In the genomic region with DNA sequence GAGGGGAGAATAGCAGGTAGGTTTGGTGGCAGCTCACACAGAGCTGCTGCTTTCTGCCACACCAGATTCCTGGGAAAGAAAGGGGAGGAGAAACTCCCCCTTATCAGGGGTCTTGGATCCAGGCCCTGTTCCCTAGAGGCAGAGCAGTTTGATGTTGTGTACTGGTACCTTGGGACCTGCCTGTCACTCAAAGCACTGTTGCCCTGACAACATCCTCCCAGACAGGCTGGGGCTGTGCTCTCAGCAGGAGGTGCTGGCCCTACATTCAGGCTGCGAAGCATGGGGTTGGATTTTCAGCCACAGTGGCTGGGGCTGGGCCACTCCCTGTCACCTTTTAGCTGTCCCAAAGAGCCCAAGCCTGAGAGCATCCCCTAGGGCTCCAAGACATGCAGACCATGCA, we compare ENCODE assay signal across 20 cellular contexts.
A peak's percentile ranks its signal among the peaks of the same experiment; 100 is the strongest.
DNase-seq lines count a peak whose midpoint lies in the region; ATAC-seq and TF ChIP-seq lines count a peak whose summit lies in the region.
"Had no signal": no experiment of that assay in that cellular context is flagged by ENCODE, and none has a peak within 500 bp of the region (broad histone marks: within the 10 kb centered on the region; RNA-seq: fewer than 3 reads in every experiment).

No MANE protein-coding gene starts in this region.

- H2BK15ac ChIP-seq in neuronal stem cell (ENCODE audit: low read length): no peak overlapping the region

- H4K20me1 ChIP-seq in smooth muscle cell (ENCODE audit: low read depth): no peaks in the 10 kb centered on the region

- no peaks in the 10 kb centered on the region for H3F3A ChIP-seq in smooth muscle cell (ENCODE audit: low read depth)

- no peaks in the 10 kb centered on the region for H3K79me2 ChIP-seq in smooth muscle cell (ENCODE audit: low read depth)

- no peak for ATAC-seq in HG03354 (IDR thresholded peaks at IDR 0.05; ENCODE audit: poor library complexity, severe bottlenecking, unreplicated experiment)
- ATAC-seq: activated T-cell treated with anti-CD3 and anti-CD28 coated beads, Interleukin-2, amount 50 U/mL, for 4 hours; right cardiac atrium had no signal

- H3K27me3 Mint-ChIP-seq in brain: peaks cover 3% of the 10 kb centered on the region

- H3K14ac ChIP-seq in neuronal stem cell (ENCODE audit: low read length): no peak overlapping the region

- H2BK120ac ChIP-seq in neuronal stem cell (ENCODE audit: low read depth, low read length): no peak overlapping the region

- H3K4me3 ChIP-seq in neuronal stem cell (ENCODE audit: low read length in 2 of 2) (no peak overlapping the region), smooth muscle cell (no peak overlapping the region)
- H3K4me3 ChIP-seq: spleen, transverse colon had no signal

- H3K4me1 ChIP-seq in neuronal stem cell (ENCODE audit: control insufficient read depth in 2 of 2, insufficient read depth in 1 of 2, low read depth in 1 of 2, low read length in 2 of 2): peaks cover 0 to 11% of the 10 kb centered on the region in 2 donors
- H3K4me1 ChIP-seq in smooth muscle cell (ENCODE audit: low read depth): peaks cover 8% of the 10 kb centered on the region
- H3K4me1 ChIP-seq: spleen, transverse colon had no signal

- H3K27ac Mint-ChIP-seq in brain: peak overlapping the region in 3 of 5 experiments; percentile 48 to 78 (median 48)
- H3K27ac Mint-ChIP-seq: CD4-positive, alpha-beta T cell had no signal

- H2AFZ ChIP-seq in neuronal stem cell (ENCODE audit: low read length) (no peak overlapping the region), smooth muscle cell (ENCODE audit: low read depth) (no peak overlapping the region)

- no peak overlapping the region for H2AK5ac ChIP-seq in neuronal stem cell (ENCODE audit: low read depth, low read length)

- H3K36me3 Mint-ChIP-seq in brain: no peaks in the 10 kb centered on the region

- H3K18ac ChIP-seq in neuronal stem cell (ENCODE audit: low read length): no peak overlapping the region

- no peak overlapping the region for H3K4me2 ChIP-seq in neuronal stem cell (ENCODE audit: insufficient read depth, low read length, poor library complexity, severe bottlenecking)
- no peak overlapping the region for H3K4me2 ChIP-seq in smooth muscle cell

- H4K91ac ChIP-seq in neuronal stem cell (ENCODE audit: low read depth, low read length, poor library complexity): no peak overlapping the region

- H3K9ac ChIP-seq in neuronal stem cell (ENCODE audit: low read depth, low read length, poor library complexity) (no peak overlapping the region), smooth muscle cell (ENCODE audit: low read depth) (no peak overlapping the region)

- DNase-seq in NCI-H146 (lab: John Stamatoyannopoulos, UW) (peak; percentile 4), NCI-H146 treated with DMSO at 0.1 percent for 48 hours (lab: John Stamatoyannopoulos, UW; ENCODE audit: unreplicated experiment) (no peak), NCI-H2227 (lab: John Stamatoyannopoulos, UW; ENCODE audit: unreplicated experiment) (peak; percentile 67), neuronal stem cell (ENCODE audit: low spot score) (peak; percentile 43), D341Med (ENCODE audit: low spot score) (no peak), smooth muscle cell (lab: John Stamatoyannopoulos, UW; ENCODE audit: unreplicated experiment) (no peak)
- DNase-seq: activated CD4-positive, alpha-beta T cell treated with anti-CD3 and anti-CD28 coated beads, Interleukin-2, amount 50 U/mL, for 1 hour; activated gamma-delta T cell treated with Interleukin-2 at 50 U/mL for 16 hours; activated T-cell treated with anti-CD3 and anti-CD28 coated beads, Interleukin-2, amount 50 U/mL, for 4 hours; CD4-positive, alpha-beta T cell; EL; NCI-H1092; NCI-H774; nephron progenitor cell; right cardiac atrium; spleen; transverse colon had no signal

- no peak overlapping the region for H3K23ac ChIP-seq in neuronal stem cell (ENCODE audit: low read depth, low read length, poor library complexity)

- H3K36me3 ChIP-seq in neuronal stem cell (replicated peaks in 1 of 2; ENCODE audit: control insufficient read depth in 2 of 2, insufficient read depth in 2 of 2, low read length in 2 of 2): no peaks in the 10 kb centered on the region
- no peaks in the 10 kb centered on the region for H3K36me3 ChIP-seq in smooth muscle cell (ENCODE audit: low read depth)
- H3K36me3 ChIP-seq: spleen, transverse colon had no signal

- TF ChIP-seq CTCF in brain (conservative IDR thresholded peaks at IDR 0.05) (no peak), smooth muscle cell (IDR thresholded peaks at IDR 0.05; ENCODE audit: borderline replicate concordance, insufficient read depth, poor library complexity, severe bottlenecking) (no peak)

- H3K9me3 Mint-ChIP-seq in brain: peaks cover 0 to 3% (median 0%) of the 10 kb centered on the region in 5 experiments
- H3K9me3 Mint-ChIP-seq: activated T-cell treated with anti-CD3 and anti-CD28 coated beads, Interleukin-2, amount 50 U/mL, for 4 hours; CD4-positive, alpha-beta T cell; nephron progenitor cell had no signal

- H3K9me3 ChIP-seq in neuronal stem cell (replicated peaks in 1 of 2; ENCODE audit: control insufficient read depth in 2 of 2, insufficient read depth in 1 of 2, low read depth in 1 of 2, low read length in 2 of 2) (no peaks in the 10 kb centered on the region), smooth muscle cell (replicated peaks; ENCODE audit: low read depth) (no peaks in the 10 kb centered on the region)
- H3K9me3 ChIP-seq: spleen, transverse colon had no signal

- peaks cover 0 to 27% (median 0%) of the 10 kb centered on the region in 3 experiments for H3K27me3 ChIP-seq in neuronal stem cell (ENCODE audit: control insufficient read depth in 3 of 3, insufficient read depth in 3 of 3, low read depth in 1 of 3, low read length in 3 of 3)
- H3K27me3 ChIP-seq in smooth muscle cell (ENCODE audit: low read depth): peaks cover 22% of the 10 kb centered on the region

- H2BK5ac ChIP-seq in neuronal stem cell (ENCODE audit: low read length): no peak overlapping the region

- no peaks in the 10 kb centered on the region for H3K79me1 ChIP-seq in neuronal stem cell (ENCODE audit: low read depth, low read length)

- no peak overlapping the region for H3K27ac ChIP-seq in neuronal stem cell (replicated peaks; ENCODE audit: low read length)
- no peak overlapping the region for H3K27ac ChIP-seq in smooth muscle cell (ENCODE audit: low read depth)
- H3K27ac ChIP-seq: spleen, transverse colon, VCaP had no signal

- no peak overlapping the region for H2BK12ac ChIP-seq in neuronal stem cell (ENCODE audit: low read length)

- H3K4me1 Mint-ChIP-seq in brain: peaks cover 67% of the 10 kb centered on the region

- no peak overlapping the region for H3K4me3 Mint-ChIP-seq in brain
- H3K4me3 Mint-ChIP-seq: activated T-cell treated with anti-CD3 and anti-CD28 coated beads, Interleukin-2, amount 50 U/mL, for 4 hours; CD4-positive, alpha-beta T cell; nephron progenitor cell had no signal

- H4K8ac ChIP-seq in neuronal stem cell (ENCODE audit: low read depth, low read length): no peak overlapping the region

- WGBS in neuronal stem cell (ENCODE audit: extremely low coverage in 2 of 2, insufficient read length in 2 of 2, insufficient replicate concordance in 1 of 2), 2 donors: no CpG with 5 or more reads among the region's 1 CpG
- 88% methylated on average over 1 of the region's 1 CpG for WGBS in smooth muscle cell (ENCODE audit: low lambda C conversion rate)

- H3K4ac ChIP-seq in neuronal stem cell (ENCODE audit: low read length): no peak overlapping the region

Comparison
In these comparisons a context has a peak if more than half of its experiments do, and no peak if none do; other contexts are left out.
1. DNase-seq: peak in NCI-H146 (single experiment), NCI-H2227 (single experiment) and neuronal stem cell (single experiment); none in NCI-H146 treated with DMSO at 0.1 percent for 48 hours (single experiment), D341Med (single experiment) and smooth muscle cell (single experiment).